Comparison of ENCODE assay signal across 24 cellular contexts in the genomic region with DNA sequence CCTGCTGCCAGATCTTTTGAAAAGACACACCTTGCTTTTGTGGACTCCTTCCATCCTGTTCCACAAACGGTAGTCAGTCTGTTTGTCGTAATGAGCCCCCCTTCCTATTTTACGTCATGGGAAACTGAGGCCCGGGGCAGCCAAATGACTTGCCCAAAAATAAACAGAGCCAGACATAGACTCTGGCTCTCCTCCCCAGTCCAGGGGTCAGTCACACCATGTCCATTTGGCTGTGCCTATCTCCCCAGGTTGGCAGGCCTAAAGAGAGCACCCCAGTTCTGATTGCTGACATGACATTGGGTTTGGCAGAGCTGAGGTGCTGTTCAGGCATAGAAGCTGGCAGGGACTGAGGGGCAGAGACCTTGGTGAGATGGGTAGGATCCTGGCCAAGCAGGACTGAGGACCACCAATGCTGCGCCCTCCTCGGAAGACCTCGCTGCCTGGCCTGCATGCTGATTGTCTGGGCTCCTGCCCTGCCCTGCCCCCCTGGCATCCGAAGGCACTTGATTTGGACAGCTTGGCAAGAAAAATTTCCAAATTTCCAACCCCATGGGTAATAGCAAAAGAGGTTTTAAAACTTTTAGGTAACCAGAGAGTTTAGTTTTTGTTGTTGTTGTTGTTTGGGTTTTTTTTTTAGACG.
DNase-seq lines count a peak whose midpoint lies in the region; ATAC-seq, FAIRE-seq and TF ChIP-seq lines count a peak whose summit lies in the region.
"Had no signal": no experiment of that assay in that cellular context is flagged by ENCODE, and none has a peak within 500 bp of the region (broad histone marks: within the 10 kb centered on the region; RNA-seq: fewer than 3 reads in every experiment).

No MANE protein-coding gene starts in this region.

- H3K18ac ChIP-seq in neuronal stem cell (ENCODE audit: low read length): no peak overlapping the region

- H2BK5ac ChIP-seq in neuronal stem cell (ENCODE audit: low read length): no peak overlapping the region

- intact Hi-C loops in colonic mucosa (cut with DNase I): no loop called here

- FAIRE-seq in GM12892 (lab: Jason Lieb, UNC): no peak
- FAIRE-seq: A549, G401.6, H1 had no signal

- no peak overlapping the region for H2BK120ac ChIP-seq in neuronal stem cell (ENCODE audit: low read depth, low read length)

- peak; percentile 9 for DNase-seq in colonic mucosa
- DNase-seq in ecto neural progenitor cell (ENCODE audit: low spot score): peak; percentile 18
- DNase-seq in neuronal stem cell (ENCODE audit: low spot score): no peak
- DNase-seq in stimulated activated CD8-positive, alpha-beta memory T cell treated with anti-CD3 and anti-CD28 coated beads, Interleukin-4, amount 100 ng/mL, for 48 hours: peak; percentile 4
- DNase-seq in GM12892 (ENCODE audit: insufficient read length): no peak
- no peak for DNase-seq in GM19240 (ENCODE audit: insufficient read length, low spot score)
- DNase-seq in stimulated activated naive CD8-positive, alpha-beta T cell treated with anti-CD3 and anti-CD28 coated beads, Interleukin-15, Interleukin-2, amounts not matched to agents 100 U/mL and 50 U/mL, for 24 hours: no peak
- DNase-seq: AML-193; CD4-positive, alpha-beta memory T cell; COR-L47; NCI-H1092; NCI-H1417 treated with DMSO at 0.1 percent for 48 hours; NCI-H1694 treated with DMSO at 0.1 percent for 48 hours; NCI-H2081; NCI-H226; NCI-H510A; NCI-H69; RPMI8226; SHP77 had no signal

- no peak overlapping the region for H4K91ac ChIP-seq in neuronal stem cell (ENCODE audit: low read depth, low read length, poor library complexity)

- ATAC-seq in stimulated activated naive CD8-positive, alpha-beta T cell treated with anti-CD3 and anti-CD28 coated beads, Interleukin-15, Interleukin-2, amounts not matched to agents 100 U/mL and 50 U/mL, for 24 hours: no peak
- ATAC-seq: A549, HCT116 had no signal

- no peak overlapping the region for H2AK5ac ChIP-seq in neuronal stem cell (ENCODE audit: low read depth, low read length)

- H3K79me1 ChIP-seq in neuronal stem cell (ENCODE audit: low read depth, low read length): no peaks in the 10 kb centered on the region

- H3K27me3 ChIP-seq in colonic mucosa (no peaks in the 10 kb centered on the region), neuronal stem cell (ENCODE audit: control insufficient read depth in 3 of 3, insufficient read depth in 3 of 3, low read depth in 1 of 3, low read length in 3 of 3) (no peaks in the 10 kb centered on the region)
- H3K27me3 ChIP-seq: BLaER1 treated with 17β-estradiol and CSF1 and Interleukin-3, amounts not matched to agents 10 nM and 100 nM had no signal

- no peak for TF ChIP-seq CTCF in colonic mucosa (IDR thresholded peaks at IDR 0.05)

- H3K9me3 ChIP-seq in colonic mucosa (no peaks in the 10 kb centered on the region), neuronal stem cell (replicated peaks in 1 of 2; ENCODE audit: control insufficient read depth in 2 of 2, insufficient read depth in 1 of 2, low read depth in 1 of 2, low read length in 2 of 2) (no peaks in the 10 kb centered on the region)
- H3K9me3 ChIP-seq: A549; BLaER1 treated with 17β-estradiol and CSF1 and Interleukin-3, amounts not matched to agents 10 nM and 100 nM had no signal

- H3K4me1 ChIP-seq in colonic mucosa (no peaks in the 10 kb centered on the region), neuronal stem cell (ENCODE audit: control insufficient read depth in 2 of 2, insufficient read depth in 1 of 2, low read depth in 1 of 2, low read length in 2 of 2) (peaks cover 0 to 2% of the 10 kb centered on the region in 2 donors)

- no peak overlapping the region for H3K4me3 ChIP-seq in colonic mucosa
- H3K4me3 ChIP-seq in neuronal stem cell (ENCODE audit: low read length in 2 of 2): no peak overlapping the region
- H3K4me3 ChIP-seq: A549; BLaER1 treated with 17β-estradiol and CSF1 and Interleukin-3, amounts not matched to agents 10 nM and 100 nM had no signal

- H2AFZ ChIP-seq in neuronal stem cell (ENCODE audit: low read length): no peak overlapping the region

- no peak overlapping the region for H3K27ac ChIP-seq in colonic mucosa
- no peak overlapping the region for H3K27ac ChIP-seq in neuronal stem cell (replicated peaks; ENCODE audit: low read length)
- H3K27ac ChIP-seq: A549; BLaER1 treated with 17β-estradiol and CSF1 and Interleukin-3, amounts not matched to agents 10 nM and 100 nM had no signal

- no peaks in the 10 kb centered on the region for H3K36me3 ChIP-seq in colonic mucosa
- H3K36me3 ChIP-seq in neuronal stem cell (replicated peaks in 1 of 2; ENCODE audit: control insufficient read depth in 2 of 2, insufficient read depth in 2 of 2, low read length in 2 of 2): no peaks in the 10 kb centered on the region
- H3K36me3 ChIP-seq: BLaER1 treated with 17β-estradiol and CSF1 and Interleukin-3, amounts not matched to agents 10 nM and 100 nM had no signal

- no peak overlapping the region for H3K23ac ChIP-seq in neuronal stem cell (ENCODE audit: low read depth, low read length, poor library complexity)

- TF ChIP-seq POLR2A in GM12892 (IDR thresholded peaks at IDR 0.05; ENCODE audit: low read depth, low read length): no peak

- H4K8ac ChIP-seq in neuronal stem cell (ENCODE audit: low read depth, low read length): no peak overlapping the region

- no peak overlapping the region for H3K4ac ChIP-seq in neuronal stem cell (ENCODE audit: low read length)

- no peak overlapping the region for H3K9ac ChIP-seq in colonic mucosa (ENCODE audit: low read depth in 2 of 2, low read length in 2 of 2)
- peak overlapping the region; percentile 15 for H3K9ac ChIP-seq in neuronal stem cell (ENCODE audit: low read depth, low read length, poor library complexity)
- H3K9ac ChIP-seq: BLaER1 treated with 17β-estradiol and CSF1 and Interleukin-3, amounts not matched to agents 10 nM and 100 nM had no signal

- H3K4me2 ChIP-seq in neuronal stem cell (ENCODE audit: insufficient read depth, low read length, poor library complexity, severe bottlenecking): no peak overlapping the region
- H3K4me2 ChIP-seq: A549; BLaER1 treated with 17β-estradiol and CSF1 and Interleukin-3, amounts not matched to agents 10 nM and 100 nM had no signal

- WGBS in neuronal stem cell (ENCODE audit: extremely low coverage in 2 of 2, insufficient read length in 2 of 2, insufficient replicate concordance in 1 of 2), 2 donors: no CpG with 5 or more reads among the region's 9 CpGs

- no peak overlapping the region for H3K14ac ChIP-seq in neuronal stem cell (ENCODE audit: low read length)

- H2BK12ac ChIP-seq in neuronal stem cell (ENCODE audit: low read length): no peak overlapping the region

- no peak overlapping the region for H2BK15ac ChIP-seq in neuronal stem cell (ENCODE audit: low read length)

Comparison
In these comparisons a context has a peak if more than half of its experiments do, and no peak if none do; other contexts are left out.
1. DNase-seq: peak in colonic mucosa (single experiment), ecto neural progenitor cell (single experiment) and stimulated activated CD8-positive, alpha-beta memory T cell treated with anti-CD3 and anti-CD28 coated beads, Interleukin-4, amount 100 ng/mL, for 48 hours (single experiment); none in neuronal stem cell (single experiment), GM12892 (single experiment), GM19240 (single experiment) and stimulated activated naive CD8-positive, alpha-beta T cell treated with anti-CD3 and anti-CD28 coated beads, Interleukin-15, Interleukin-2, amounts not matched to agents 100 U/mL and 50 U/mL, for 24 hours (single experiment).